Comparison of ENCODE assay signal across 10 cellular contexts in the genomic region with DNA sequence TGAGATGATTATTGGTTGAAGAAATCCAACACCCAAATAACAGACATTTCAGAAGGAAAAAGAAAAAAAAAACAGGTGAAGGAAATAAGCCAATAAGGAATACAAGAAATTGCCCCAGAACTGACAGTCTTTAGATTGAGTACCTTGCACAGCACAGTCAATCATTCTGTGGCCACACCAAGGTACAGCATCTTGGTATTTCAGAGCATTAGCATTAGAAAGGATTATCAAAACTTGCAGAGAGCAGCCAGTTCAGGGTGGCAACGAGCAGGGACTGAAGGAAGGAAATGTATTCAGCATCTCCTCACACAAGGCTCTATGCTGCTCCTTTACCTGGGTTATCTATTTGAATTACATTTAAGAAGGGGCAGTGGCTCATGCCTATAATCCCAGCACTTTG. TPM values are rescaled to one million over a fixed set of nuclear protein-coding genes. Genes with fewer than 3 reads are reported as not detected.
DNase-seq lines count a peak whose midpoint lies in the region; ATAC-seq lines count a peak whose summit lies in the region.
"Had no signal": no experiment of that assay in that cellular context is flagged by ENCODE, and none has a peak within 500 bp of the region (broad histone marks: within the 10 kb centered on the region; RNA-seq: fewer than 3 reads in every experiment).

No MANE protein-coding gene starts in this region.

- H3K27me3 Mint-ChIP-seq in immature natural killer cell (ENCODE audit: low read depth in 3 of 3), result peaks cover 4 to 5% (median 5%) of the 10 kb centered on the region in 3 donors

- H3K9me3 ChIP-seq in SK-N-MC (ENCODE audit: low read depth, low read length) (no peaks in the 10 kb centered on the region), right cardiac atrium (ENCODE audit: control insufficient read depth, low read length) (no peaks in the 10 kb centered on the region)

- intact Hi-C loops in right cardiac atrium (cut with DNase I), result no loop called here

- peak overlapping the region; percentile 76 to 95 (median 94) for H3K27ac Mint-ChIP-seq in immature natural killer cell

- DNase-seq in ELF-1 (ENCODE audit: low read depth, low spot score) (peak; percentile 24), SK-N-MC (ENCODE audit: low read depth, low spot score) (no peak), immature natural killer cell (no peak), DMS53 treated with DMSO at 0.1 percent for 48 hours (lab: John Stamatoyannopoulos, UW; ENCODE audit: unreplicated experiment) (no peak), GM19240 (ENCODE audit: insufficient read length, low spot score) (no peak), right cardiac atrium (no peak)
- DNase-seq in activated CD4-positive, CD25-positive, alpha-beta regulatory T cell treated with anti-CD3 and anti-CD28 coated beads, Interleukin-2, amount 50 U/mL, for 72 hours, result no peak
- DNase-seq: DMS153, NCI-H446 treated with DMSO at 0.1 percent for 48 hours had no signal

- no peaks in the 10 kb centered on the region for H3K9me3 Mint-ChIP-seq in immature natural killer cell

- H3K36me3 Mint-ChIP-seq in immature natural killer cell, result peaks cover 0 to 4% (median 4%) of the 10 kb centered on the region in 3 donors

- no peaks in the 10 kb centered on the region for H3K36me3 ChIP-seq in SK-N-MC (ENCODE audit: insufficient read depth, low read length)

- peak; percentile 39 for ATAC-seq in GM19452 (IDR thresholded peaks at IDR 0.05; ENCODE audit: unreplicated experiment)
- ATAC-seq in right cardiac atrium, result no peak

- no peaks in the 10 kb centered on the region for H3K27me3 ChIP-seq in right cardiac atrium (ENCODE audit: control insufficient read depth, insufficient read depth)

- peaks cover 63 to 74% of the 10 kb centered on the region in 2 donors for H3K4me1 Mint-ChIP-seq in immature natural killer cell

- H3K4me3 Mint-ChIP-seq in immature natural killer cell, result peak overlapping the region; percentile 72 to 99 (median 88)

- H3K27ac ChIP-seq in SK-N-MC (peak overlapping the region; percentile 75; the same call in 1 of the 2 replicates), right cardiac atrium (ENCODE audit: low read length) (no peak overlapping the region)

- H3K9ac ChIP-seq in SK-N-MC (ENCODE audit: insufficient read length), result no peak overlapping the region

- H3K4me1 ChIP-seq in right cardiac atrium (ENCODE audit: control insufficient read depth, insufficient read depth, low read length), result no peaks in the 10 kb centered on the region

- WGBS in right cardiac atrium, result 7% methylated on average over 1 of the region's 1 CpG

- H3K4me3 ChIP-seq in SK-N-MC (no peak overlapping the region), right cardiac atrium (ENCODE audit: low read length) (no peak overlapping the region)

RNA-seq across cellular contexts. Expression of a gene that starts 2.1 kb away (rescaled TPM):
- polyA plus RNA-seq in immature natural killer cell, result 100 to 1,000 TPM in 2 of 3 donors, 10 to 100 TPM in 1; 45.2 to 128 (median 104) TPM
- total RNA-seq in right cardiac atrium, result 10 to 100 TPM; 20.1 to 51.6 (median 34.8) TPM
- polyA plus RNA-seq in right cardiac atrium, result 25.4 TPM

RNA-seq across cellular contexts. Expression of a gene that starts 58.1 kb away (rescaled TPM):
- 10 to 100 TPM; 47.0 to 67.7 (median 47.3) TPM for polyA plus RNA-seq in immature natural killer cell
- 10 to 100 TPM; 28.2 to 41.2 (median 35.9) TPM for total RNA-seq in right cardiac atrium
- polyA plus RNA-seq in right cardiac atrium, result 37.9 TPM
